Comparison of ENCODE assay signal across 9 cellular contexts in the genomic region with DNA sequence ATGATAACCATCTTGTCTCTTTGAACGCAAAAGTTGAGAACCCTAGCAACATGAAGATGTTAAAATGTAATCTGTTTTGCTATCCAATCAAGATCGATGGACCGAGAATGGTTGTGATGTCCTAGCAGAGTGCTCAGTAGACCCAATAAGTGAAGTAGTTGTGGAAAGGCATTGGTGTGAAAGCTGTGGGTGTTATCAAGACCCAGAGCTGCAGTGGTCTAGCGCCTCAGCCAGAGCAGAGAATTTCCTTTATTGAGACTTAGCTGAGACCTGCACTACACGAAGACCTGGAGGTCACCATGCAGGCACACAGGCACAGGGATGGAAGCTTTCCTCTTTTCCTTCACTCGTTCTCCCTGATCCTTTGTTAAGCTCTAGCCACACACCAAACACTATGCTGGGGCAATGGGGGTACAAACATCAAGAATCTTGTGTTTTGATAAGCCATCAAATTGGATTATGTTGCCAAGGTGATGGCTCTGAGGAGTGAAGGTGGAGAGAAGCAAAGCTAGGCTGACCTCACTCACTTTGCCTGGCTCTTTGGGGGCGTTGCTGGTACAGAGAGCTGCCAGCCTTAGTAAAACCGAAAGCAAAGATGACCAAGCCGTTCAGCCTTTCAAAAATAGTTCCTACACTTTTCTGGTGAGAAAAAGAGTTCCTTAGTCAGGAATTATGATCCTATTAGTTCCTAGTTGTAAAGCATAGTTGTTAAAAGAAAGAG. TPM values are rescaled to one million over a fixed set of nuclear protein-coding genes. Genes with fewer than 3 reads are reported as not detected.
DNase-seq lines count a peak whose midpoint lies in the region; ATAC-seq and TF ChIP-seq lines count a peak whose summit lies in the region.
"Had no signal": no experiment of that assay in that cellular context is flagged by ENCODE, and none has a peak within 500 bp of the region (broad histone marks: within the 10 kb centered on the region; RNA-seq: fewer than 3 reads in every experiment).

No MANE protein-coding gene starts in this region.

- H3K79me2 ChIP-seq in parathyroid adenoma: no peaks in the 10 kb centered on the region

- H3K27ac Mint-ChIP-seq in MCF 10A (ENCODE audit: low read depth, unreplicated experiment): no peak overlapping the region

- ATAC-seq in GM18861 (IDR thresholded peaks at IDR 0.05; ENCODE audit: unreplicated experiment) (peak; percentile 76), HG02571 (IDR thresholded peaks at IDR 0.05; ENCODE audit: unreplicated experiment) (peak; percentile 88)

- peak overlapping the region; percentile 64 for H2AFZ ChIP-seq in parathyroid adenoma

- H3K4me1 Mint-ChIP-seq in MCF 10A (ENCODE audit: insufficient read depth, unreplicated experiment): peaks cover 11% of the 10 kb centered on the region

- POLR2A ChIA-PET in MCF 10A (lab: Yijun Ruan, JAX): no interaction called here

- H3K4me3 ChIP-seq in parathyroid adenoma (ENCODE audit: low read depth, low read length) (no peak overlapping the region), transverse colon (no peak overlapping the region)

- H3K27me3 Mint-ChIP-seq in MCF 10A (ENCODE audit: insufficient read depth, unreplicated experiment): no peaks in the 10 kb centered on the region

- H3K9me3 ChIP-seq in parathyroid adenoma (ENCODE audit: control insufficient read depth, low read length) (no peaks in the 10 kb centered on the region), transverse colon (no peaks in the 10 kb centered on the region)

- WGBS in transverse colon (ENCODE audit: low coverage in 1 of 2), 2 donors: 15 to 80% methylated on average over 3 to 9 of the region's 9 CpGs

- H3K4me2 ChIP-seq in parathyroid adenoma (ENCODE audit: low read length): no peak overlapping the region

- intact Hi-C loops in MCF 10A (cut with micrococcal nuclease) (no loop called here), transverse colon (cut with DNase I; ENCODE audit: low total_unique reads) (loop anchor here (5.0 kb wide), 1 partner anchor 1528 kb away; no protein-coding TSS in a partner anchor)

- H3K4me1 ChIP-seq in parathyroid adenoma: peaks cover 6% of the 10 kb centered on the region
- H3K4me1 ChIP-seq in transverse colon: no peaks in the 10 kb centered on the region

- no peak overlapping the region for H3K4me3 Mint-ChIP-seq in MCF 10A (ENCODE audit: unreplicated experiment)

- H3K27ac ChIP-seq in parathyroid adenoma (no peak overlapping the region), transverse colon (no peak overlapping the region)

- no peak overlapping the region for H3K9ac ChIP-seq in parathyroid adenoma

- CTCF ChIA-PET in MCF 10A (lab: Yijun Ruan, JAX): interaction anchor here (1.2 to 30.8 kb wide), 4 partner anchors 9 to 194 kb away, joined by 4 to 1502 read pairs (median 60); no protein-coding TSS in a partner anchor

- DNase-seq in NCI-H82 treated with DMSO at 0.1 percent for 48 hours (lab: John Stamatoyannopoulos, UW; ENCODE audit: unreplicated experiment) (peak; percentile 89), MCF 10A (ENCODE audit: unreplicated experiment) (no peak), KG1 (lab: John Stamatoyannopoulos, UW) (no peak), transverse colon (no peak), middle frontal gyrus (ENCODE audit: extremely low spot score, low spot score) (no peak)
- DNase-seq: Right ventricle myocardium superior had no signal

- no peak for TF ChIP-seq EP300 in transverse colon (IDR thresholded peaks at IDR 0.05; ENCODE audit: low read depth)

- H3K36me3 ChIP-seq in parathyroid adenoma (ENCODE audit: control insufficient read depth, insufficient read depth, low read length) (no peaks in the 10 kb centered on the region), transverse colon (no peaks in the 10 kb centered on the region)

- in situ Hi-C loops in transverse colon (cut with MboI; ENCODE audit: low pct_ligation_motif_present in 1 of 4, low pct_unique_long_range_greater_than_20kb in 1 of 4, low sequenced_read_pairs in 3 of 4): loop anchor here (5.0 to 25.0 kb wide), 3 partner anchors 177 to 607 kb away; partner anchors contain the start of gene C1orf105 (in 2 of the 4)

- no TSS peak for BruUV-seq in MCF 10A (replicated peaks; lab: Mats Ljungman, UMichigan)

- TF ChIP-seq CTCF in parathyroid adenoma (IDR thresholded peaks at IDR 0.05) (no peak), MCF 10A (IDR thresholded peaks at IDR 0.05; ENCODE audit: unreplicated experiment) (no peak), transverse colon (IDR thresholded peaks at IDR 0.05) (no peak)

- no peaks in the 10 kb centered on the region for H3K9me3 Mint-ChIP-seq in MCF 10A (ENCODE audit: unreplicated experiment)

- H3K27me3 ChIP-seq in parathyroid adenoma (ENCODE audit: control insufficient read depth, insufficient read depth, low read length): no peaks in the 10 kb centered on the region
- no peaks in the 10 kb centered on the region for H3K27me3 ChIP-seq in transverse colon

- no peaks in the 10 kb centered on the region for H3K36me3 Mint-ChIP-seq in MCF 10A (ENCODE audit: insufficient read depth, unreplicated experiment)

- TF ChIP-seq POLR2A in transverse colon (IDR thresholded peaks at IDR 0.05): no peak

RNA-seq across cellular contexts. Expression of gene METTL13, which starts 24.1 kb away (rescaled TPM):
- total RNA-seq in MCF 10A (2022) (30.7 and 39.1 TPM in 2 replicates), transverse colon (10 to 100 TPM; 10.5 to 80.8 (median 25.8) TPM)

RNA-seq across cellular contexts. Expression of gene DNM3, which starts 35.7 kb away (rescaled TPM):
- total RNA-seq in MCF 10A (2022) (0.44 and 0.68 TPM in 2 replicates), transverse colon (1 to 10 TPM in 2 of 4 donors, not detected in 2; 2.7 to 3.3 TPM)
